15 cellular contexts compared by ENCODE assay signal in genomic region chr10:60704480-60704879, GRCh38.
A peak's percentile ranks its signal among the peaks of the same experiment; 100 is the strongest.
DNase-seq lines count a peak whose midpoint lies in the region; ATAC-seq and TF ChIP-seq lines count a peak whose summit lies in the region.
"Had no signal": no experiment of that assay in that cellular context is flagged by ENCODE, and none has a peak within 500 bp of the region (broad histone marks: within the 10 kb centered on the region; RNA-seq: fewer than 3 reads in every experiment).

No MANE protein-coding gene starts in this region.

- H3K27me3 Mint-ChIP-seq in activated CD4-positive, alpha-beta T cell treated with anti-CD3 and anti-CD28 coated beads for 36 hours = no peaks in the 10 kb centered on the region
- no peaks in the 10 kb centered on the region for H3K27me3 Mint-ChIP-seq in type B pancreatic cell
- H3K27me3 Mint-ChIP-seq: memory B cell had no signal

- no peak for ATAC-seq in activated CD4-positive, alpha-beta T cell treated with anti-CD3 and anti-CD28 coated beads for 36 hours
- ATAC-seq in GM18858 (IDR thresholded peaks at IDR 0.05; ENCODE audit: unreplicated experiment) (no peak), esophagus mucosa (no peak)
- ATAC-seq: sciatic nerve had no signal

- no peak for DNase-seq in activated CD4-positive, alpha-beta T cell treated with anti-CD3 and anti-CD28 coated beads for 36 hours
- DNase-seq in activated CD4-positive, alpha-beta T cell treated with anti-CD3 and anti-CD28 coated beads, Interleukin-2, amount 50 U/mL, for 48 hours = no peak
- peak; percentile 60 for DNase-seq in OCI-M1 (lab: John Stamatoyannopoulos, UW)
- peak; percentile 12 for DNase-seq in iPS-NIHi11 (ENCODE audit: low spot score)
- no peak for DNase-seq in type B pancreatic cell (ENCODE audit: extremely low spot score, unreplicated experiment)
- no peak for DNase-seq in T-helper 1 cell
- DNase-seq: activated effector memory CD4-positive, alpha-beta T cell treated with anti-CD3 and anti-CD28 coated beads, Interleukin-2, amount 50 U/mL, for 16 hours; anterior cingulate cortex; colonic mucosa; stimulated activated CD4-positive, alpha-beta T cell treated with anti-CD3 and anti-CD28 coated beads, Interleukin-2, amount 100 ng/mL, for 48 hours; transverse colon had no signal

- no peak overlapping the region for H3K4me3 Mint-ChIP-seq in activated CD4-positive, alpha-beta T cell treated with anti-CD3 and anti-CD28 coated beads for 36 hours
- H3K4me3 Mint-ChIP-seq in type B pancreatic cell = peak overlapping the region; percentile 12
- H3K4me3 Mint-ChIP-seq: memory B cell had no signal

- peaks cover 57% of the 10 kb centered on the region for H3K4me1 Mint-ChIP-seq in activated CD4-positive, alpha-beta T cell treated with anti-CD3 and anti-CD28 coated beads for 36 hours
- peaks cover 17% of the 10 kb centered on the region for H3K4me1 Mint-ChIP-seq in type B pancreatic cell (ENCODE audit: unreplicated experiment)

- H3K27ac Mint-ChIP-seq in activated CD4-positive, alpha-beta T cell treated with anti-CD3 and anti-CD28 coated beads for 36 hours = peak overlapping the region; percentile 58
- peak overlapping the region; percentile 35 for H3K27ac Mint-ChIP-seq in type B pancreatic cell

- intact Hi-C loops in activated CD4-positive, alpha-beta T cell treated with anti-CD3 and anti-CD28 coated beads for 36 hours (cut with DNase I, micrococcal nuclease) = no loop called here

- H3K9me3 Mint-ChIP-seq in activated CD4-positive, alpha-beta T cell treated with anti-CD3 and anti-CD28 coated beads for 36 hours (ENCODE audit: low read depth) = peaks cover 17% of the 10 kb centered on the region
- peaks cover 4% of the 10 kb centered on the region for H3K9me3 Mint-ChIP-seq in type B pancreatic cell
- H3K9me3 Mint-ChIP-seq: memory B cell had no signal

- no peak for TF ChIP-seq CTCF in type B pancreatic cell (conservative IDR thresholded peaks at IDR 0.05)

- peaks cover 8% of the 10 kb centered on the region for H3K36me3 Mint-ChIP-seq in activated CD4-positive, alpha-beta T cell treated with anti-CD3 and anti-CD28 coated beads for 36 hours (ENCODE audit: low read depth)
- H3K36me3 Mint-ChIP-seq in type B pancreatic cell = peaks cover 18% of the 10 kb centered on the region

- CTCF ChIA-PET in activated CD4-positive, alpha-beta T cell treated with anti-CD3 and anti-CD28 coated beads for 36 hours (lab: Charles Lee) = interaction anchor here (0.7 to 1.9 kb wide), 5 partner anchors 8 to 59 kb away, joined by 3 to 5 read pairs (median 4); no protein-coding TSS in a partner anchor

- POLR2A ChIA-PET in activated CD4-positive, alpha-beta T cell treated with anti-CD3 and anti-CD28 coated beads for 36 hours (lab: Charles Lee) = no interaction called here

Comparison
In these comparisons a context has a peak if more than half of its experiments do, and no peak if none do; other contexts are left out.
1. DNase-seq: peak in OCI-M1 (single experiment) and iPS-NIHi11 (single experiment); none in activated CD4-positive, alpha-beta T cell treated with anti-CD3 and anti-CD28 coated beads for 36 hours (single experiment), activated CD4-positive, alpha-beta T cell treated with anti-CD3 and anti-CD28 coated beads, Interleukin-2, amount 50 U/mL, for 48 hours (0 of 2), type B pancreatic cell (single experiment) and T-helper 1 cell (0 of 5).